ENCODE assay signal across 5 cellular contexts in the genomic region with DNA sequence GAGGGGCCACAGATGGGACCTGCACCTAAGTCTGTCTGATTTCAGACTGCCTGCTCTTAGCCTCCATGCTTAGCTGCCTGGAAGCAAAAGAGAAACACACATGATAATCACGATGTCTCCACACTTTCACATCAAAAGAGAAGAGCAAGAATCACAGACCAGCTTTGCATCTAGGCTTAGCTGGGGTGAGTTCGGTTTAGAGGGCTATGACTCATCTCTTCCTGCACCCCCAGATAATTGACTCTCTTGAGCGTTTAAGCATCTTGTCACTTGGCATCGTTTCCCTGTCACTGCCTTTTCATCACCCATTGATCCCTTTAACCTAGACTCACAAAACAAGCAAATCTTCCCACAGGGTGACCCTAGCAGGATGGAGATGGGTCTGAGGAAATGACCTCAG.
"Had no signal": no experiment of that assay in that cellular context is flagged by ENCODE, and none has a peak within 500 bp of the region (broad histone marks: within the 10 kb centered on the region; RNA-seq: fewer than 3 reads in every experiment).

No MANE protein-coding gene starts in this region.

- H3K36me3 Mint-ChIP-seq: IgD-negative memory B cell had no signal

- H3K4me2 ChIP-seq: GM23338 had no signal

- ATAC-seq: GM23338, HepG2 had no signal

- H3K4me1 Mint-ChIP-seq: GM23338, IgD-negative memory B cell had no signal

- H2AFZ ChIP-seq: GM23338 had no signal

- H3K27ac Mint-ChIP-seq: GM23338, H9, IgD-negative memory B cell had no signal

- DNase-seq: H9, HCEC 1CT had no signal

- H3K4me3 Mint-ChIP-seq: GM23338, H9, IgD-negative memory B cell had no signal

- H3K4me3 ChIP-seq: GM23338 had no signal

- H3K9me3 Mint-ChIP-seq: H9 had no signal
